ENCODE assay signal across 8 cellular contexts in genomic region chr9:91101598-91102168, GRCh38.
DNase-seq lines count a peak whose midpoint lies in the region; ATAC-seq and TF ChIP-seq lines count a peak whose summit lies in the region.

No MANE protein-coding gene starts in this region.

- no peaks in the 10 kb centered on the region for H3K36me3 Mint-ChIP-seq in dendritic cell treated with granulocyte-macrophage colony-stimulating factor and Interleukin-4, amounts not matched to agents 40 ng/mL and 50 ng/mL, for 4 days (ENCODE audit: low read depth)

- no peak overlapping the region for H3K4me2 ChIP-seq in PC-3 (ENCODE audit: low read length)

- no peaks in the 10 kb centered on the region for H3K79me2 ChIP-seq in PC-3 (ENCODE audit: low read length)

- CTCF ChIA-PET in PC-3 (lab: Charles Lee): no interaction called here

- no peaks in the 10 kb centered on the region for H3F3A ChIP-seq in PC-3 (ENCODE audit: low read length, unreplicated experiment)

- intact Hi-C loops in dendritic cell treated with granulocyte-macrophage colony-stimulating factor and Interleukin-4, amounts not matched to agents 40 ng/mL and 50 ng/mL, for 4 days (cut with micrococcal nuclease): no loop called here
- intact Hi-C loops in PC-3 (cut with micrococcal nuclease): loop anchor here (2.0 kb wide), 1 partner anchor 29 kb away; no protein-coding TSS in a partner anchor

- no peaks in the 10 kb centered on the region for H3K9me3 Mint-ChIP-seq in dendritic cell treated with granulocyte-macrophage colony-stimulating factor and Interleukin-4, amounts not matched to agents 40 ng/mL and 50 ng/mL, for 4 days

- peaks cover 12% of the 10 kb centered on the region for H3K27me3 Mint-ChIP-seq in dendritic cell treated with granulocyte-macrophage colony-stimulating factor and Interleukin-4, amounts not matched to agents 40 ng/mL and 50 ng/mL, for 4 days

- H3K9ac ChIP-seq in PC-3 (ENCODE audit: low read length): no peak overlapping the region

- H3K36me3 ChIP-seq in PC-3 (ENCODE audit: low read depth, low read length): no peaks in the 10 kb centered on the region

- peak; percentile 56 for DNase-seq in activated CD4-positive, CD25-positive, alpha-beta regulatory T cell treated with anti-CD3 and anti-CD28 coated beads, Interleukin-2, amount 50 U/mL, for 72 hours
- DNase-seq in stimulated activated CD8-positive, alpha-beta memory T cell treated with anti-CD3 and anti-CD28 coated beads, Interleukin-12 subunit alpha, Interleukin-12 subunit beta, amount 100 ng/mL, for 1 hour (ENCODE audit: low read depth): peak; percentile 52
- no peak for DNase-seq in DMS79 treated with DMSO at 0.1 percent for 48 hours (lab: John Stamatoyannopoulos, UW)
- no peak for DNase-seq in PC-3

- BruUV-seq in PC-3 (replicated peaks; lab: Mats Ljungman, UMichigan): no TSS peak

- TF ChIP-seq CTCF in PC-3 (conservative IDR thresholded peaks at IDR 0.05; ENCODE audit: low read depth, low read length): no peak

- no peaks in the 10 kb centered on the region for H3K9me3 ChIP-seq in PC-3 (ENCODE audit: low read length)

- peaks cover 22% of the 10 kb centered on the region for H3K4me1 ChIP-seq in PC-3 (ENCODE audit: insufficient read depth, low read length)

- peaks cover 33% of the 10 kb centered on the region for H3K4me1 Mint-ChIP-seq in dendritic cell treated with granulocyte-macrophage colony-stimulating factor and Interleukin-4, amounts not matched to agents 40 ng/mL and 50 ng/mL, for 4 days (ENCODE audit: low read depth)

- no peak overlapping the region for H3K4me3 Mint-ChIP-seq in dendritic cell treated with granulocyte-macrophage colony-stimulating factor and Interleukin-4, amounts not matched to agents 40 ng/mL and 50 ng/mL, for 4 days

- no peaks in the 10 kb centered on the region for H4K20me1 ChIP-seq in PC-3 (ENCODE audit: low read length)

- ATAC-seq in GM19395 (IDR thresholded peaks at IDR 0.05; ENCODE audit: unreplicated experiment): peak; percentile 73
- ATAC-seq in HG03159 (IDR thresholded peaks at IDR 0.05; ENCODE audit: unreplicated experiment): no peak
- ATAC-seq in HG03439 (IDR thresholded peaks at IDR 0.05; ENCODE audit: unreplicated experiment): no peak
- ATAC-seq in PC-3: no peak

- H3K9me2 ChIP-seq in PC-3 (replicated peaks; ENCODE audit: low read length): no peaks in the 10 kb centered on the region

- POLR2A ChIA-PET in PC-3 (lab: Charles Lee; ENCODE audit: unreplicated experiment): no interaction called here

- no peak overlapping the region for H3K4me3 ChIP-seq in PC-3 (ENCODE audit: low read length)

- no peak overlapping the region for H3K27ac ChIP-seq in PC-3 (ENCODE audit: low read length)

- no peak overlapping the region for H2AFZ ChIP-seq in PC-3 (ENCODE audit: low read length)

- H3K27me3 ChIP-seq in PC-3 (ENCODE audit: low read length): no peaks in the 10 kb centered on the region

- peak overlapping the region; percentile 1 for H3K27ac Mint-ChIP-seq in dendritic cell treated with granulocyte-macrophage colony-stimulating factor and Interleukin-4, amounts not matched to agents 40 ng/mL and 50 ng/mL, for 4 days

Comparison
In these comparisons a context has a peak if more than half of its experiments do, and no peak if none do; other contexts are left out.
1. DNase-seq: peak in activated CD4-positive, CD25-positive, alpha-beta regulatory T cell treated with anti-CD3 and anti-CD28 coated beads, Interleukin-2, amount 50 U/mL, for 72 hours (single experiment) and stimulated activated CD8-positive, alpha-beta memory T cell treated with anti-CD3 and anti-CD28 coated beads, Interleukin-12 subunit alpha, Interleukin-12 subunit beta, amount 100 ng/mL, for 1 hour (single experiment); none in DMS79 treated with DMSO at 0.1 percent for 48 hours (single experiment) and PC-3 (single experiment).